Comparison of ENCODE assay signal across 34 cellular contexts in the genomic region with DNA sequence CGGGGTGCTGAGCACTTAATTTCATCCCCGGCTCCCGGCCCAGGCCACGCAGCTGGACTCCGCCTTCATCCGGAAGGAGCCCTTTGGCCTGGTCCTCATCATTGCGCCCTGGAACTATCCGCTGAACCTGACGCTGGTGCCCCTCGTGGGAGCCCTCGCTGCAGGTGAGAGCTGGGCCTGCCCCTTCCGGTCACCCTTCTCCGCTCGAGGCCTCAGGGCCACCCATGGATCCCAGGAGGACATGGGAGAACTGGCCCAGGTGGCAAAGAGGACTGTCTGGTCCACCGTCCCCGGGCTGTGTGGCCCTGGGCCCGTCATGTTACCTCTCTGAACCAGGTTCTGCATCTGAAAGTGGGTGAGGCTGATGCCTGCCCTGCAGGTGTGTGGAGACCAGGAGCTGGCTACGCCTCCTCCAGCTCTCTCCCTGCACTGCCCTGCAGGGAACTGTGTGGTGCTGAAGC. TPM values are rescaled to one million over a fixed set of nuclear protein-coding genes. Genes with fewer than 3 reads are reported as not detected.
"Had no signal": no experiment of that assay in that cellular context is flagged by ENCODE, and none has a peak within 500 bp of the region (broad histone marks: within the 10 kb centered on the region; RNA-seq: fewer than 3 reads in every experiment).

No MANE protein-coding gene starts in this region.

- H3K4me2 ChIP-seq: PC-9 had no signal

- H3K4me3 Mint-ChIP-seq: activated B cell treated with CpG ODN at 0.5 μM for 24 hours; activated CD4-positive, alpha-beta memory T cell treated with anti-CD3 and anti-CD28 coated beads for 36 hours; activated naive CD4-positive, alpha-beta T cell treated with anti-CD3 and anti-CD28 coated beads, Interleukin-2, amount 50 U/mL, for 24 hours; activated naive CD8-positive, alpha-beta T cell treated with anti-CD3 and anti-CD28 coated beads, Interleukin-2, amount 10 ng/mL, durations not matched to agents 7 days and 5 days; activated T-cell treated with anti-CD3 and anti-CD28 coated beads, Interleukin-2, amount 50 U/mL, for 72 hours; activated T-helper 17 cell treated with anti-CD3 and anti-CD28 coated beads, Interleukin-2, amount 50 U/mL, for 72 hours; central memory CD8-positive, alpha-beta T cell had no signal

- DNase-seq: activated B cell treated with CpG ODN at 0.5 μM for 24 hours; activated CD4-positive, alpha-beta memory T cell treated with anti-CD3 and anti-CD28 coated beads for 36 hours; activated CD4-positive, alpha-beta T cell treated with anti-CD3 and anti-CD28 coated beads for 4 hours; activated CD4-positive, alpha-beta T cell treated with anti-CD3 and anti-CD28 coated beads, Interleukin-2, amount 50 U/mL, for 1 hour; activated CD4-positive, CD25-positive, alpha-beta regulatory T cell treated with anti-CD3 and anti-CD28 coated beads, Interleukin-2, amount 50 U/mL, for 72 hours; activated effector memory CD4-positive, alpha-beta T cell treated with anti-CD3 and anti-CD28 coated beads, Interleukin-2, amount 50 U/mL, for 16 hours; activated naive CD4-positive, alpha-beta T cell; activated naive CD8-positive, alpha-beta T cell treated with anti-CD3 and anti-CD28 coated beads, Interleukin-2, amount 10 ng/mL, durations not matched to agents 7 days and 5 days; activated T-cell treated with anti-CD3 and anti-CD28 coated beads, Interleukin-2, amount 50 U/mL, for 1 hour; activated T-cell treated with anti-CD3 and anti-CD28 coated beads, Interleukin-2, amount 50 U/mL, for 72 hours; amygdala; MM.1S; MV-4-11; NCI-H1092; NCI-H1436 treated with DMSO at 0.1 percent for 48 hours; NCI-H187; NCI-H2029 treated with DMSO at 0.1 percent for 48 hours; NCI-H2107; NCI-H345; NCI-H524 treated with DMSO at 0.1 percent for 48 hours; PC-9; Right ventricle myocardium superior; SW 1271; T-helper 1 cell; T-helper 2 cell; T-helper 9 cell had no signal

- H3K27ac Mint-ChIP-seq: activated B cell treated with CpG ODN at 0.5 μM for 24 hours; activated CD4-positive, alpha-beta memory T cell treated with anti-CD3 and anti-CD28 coated beads for 36 hours; activated naive CD4-positive, alpha-beta T cell treated with anti-CD3 and anti-CD28 coated beads, Interleukin-2, amount 50 U/mL, for 24 hours; activated naive CD8-positive, alpha-beta T cell treated with anti-CD3 and anti-CD28 coated beads, Interleukin-2, amount 10 ng/mL, durations not matched to agents 7 days and 5 days; activated T-cell treated with anti-CD3 and anti-CD28 coated beads, Interleukin-2, amount 50 U/mL, for 72 hours; activated T-helper 17 cell treated with anti-CD3 and anti-CD28 coated beads, Interleukin-2, amount 50 U/mL, for 72 hours had no signal

- H3K9me3 Mint-ChIP-seq: activated B cell treated with CpG ODN at 0.5 μM for 24 hours; activated CD4-positive, alpha-beta memory T cell treated with anti-CD3 and anti-CD28 coated beads for 36 hours; activated naive CD4-positive, alpha-beta T cell treated with anti-CD3 and anti-CD28 coated beads, Interleukin-2, amount 50 U/mL, for 24 hours; activated naive CD8-positive, alpha-beta T cell treated with anti-CD3 and anti-CD28 coated beads, Interleukin-2, amount 10 ng/mL, durations not matched to agents 7 days and 5 days; activated T-cell treated with anti-CD3 and anti-CD28 coated beads, Interleukin-2, amount 50 U/mL, for 72 hours; activated T-helper 17 cell treated with anti-CD3 and anti-CD28 coated beads, Interleukin-2, amount 50 U/mL, for 72 hours; central memory CD8-positive, alpha-beta T cell had no signal

- FAIRE-seq: RCC 7860 had no signal

- H3K27me3 ChIP-seq: ascending aorta, cardiac muscle cell had no signal

- H2AFZ ChIP-seq: PC-9 had no signal

- H3K36me3 ChIP-seq: ascending aorta, cardiac muscle cell had no signal

- H3K27ac ChIP-seq: ascending aorta, cardiac muscle cell, PC-9, VCaP had no signal

- ATAC-seq: activated T-cell treated with anti-CD3 and anti-CD28 coated beads, Interleukin-2, amount 50 U/mL, for 72 hours; activated T-helper 17 cell treated with anti-CD3 and anti-CD28 coated beads, Interleukin-2, amount 50 U/mL, for 72 hours had no signal

- H3K27me3 Mint-ChIP-seq: activated B cell treated with CpG ODN at 0.5 μM for 24 hours; activated CD4-positive, alpha-beta memory T cell treated with anti-CD3 and anti-CD28 coated beads for 36 hours; activated naive CD4-positive, alpha-beta T cell treated with anti-CD3 and anti-CD28 coated beads, Interleukin-2, amount 50 U/mL, for 24 hours; activated T-helper 17 cell treated with anti-CD3 and anti-CD28 coated beads, Interleukin-2, amount 50 U/mL, for 72 hours had no signal

- H3K9me3 ChIP-seq: ascending aorta had no signal

- H3K4me1 Mint-ChIP-seq: activated B cell treated with CpG ODN at 0.5 μM for 24 hours; activated naive CD4-positive, alpha-beta T cell treated with anti-CD3 and anti-CD28 coated beads, Interleukin-2, amount 50 U/mL, for 24 hours; activated naive CD8-positive, alpha-beta T cell treated with anti-CD3 and anti-CD28 coated beads, Interleukin-2, amount 10 ng/mL, durations not matched to agents 7 days and 5 days; activated T-helper 17 cell treated with anti-CD3 and anti-CD28 coated beads, Interleukin-2, amount 50 U/mL, for 72 hours; central memory CD8-positive, alpha-beta T cell had no signal

- H3K4me3 ChIP-seq: ascending aorta, cardiac muscle cell, PC-9 had no signal

- H3K36me3 Mint-ChIP-seq: activated CD4-positive, alpha-beta memory T cell treated with anti-CD3 and anti-CD28 coated beads for 36 hours; activated naive CD4-positive, alpha-beta T cell treated with anti-CD3 and anti-CD28 coated beads, Interleukin-2, amount 50 U/mL, for 24 hours; activated naive CD8-positive, alpha-beta T cell treated with anti-CD3 and anti-CD28 coated beads, Interleukin-2, amount 10 ng/mL, durations not matched to agents 7 days and 5 days had no signal

RNA-seq across cellular contexts. Expression of a gene that starts 8.6 kb away (rescaled TPM):
- total RNA-seq: activated CD4-positive, alpha-beta memory T cell treated with anti-CD3 and anti-CD28 coated beads for 36 hours; activated CD8-positive, alpha-beta memory T cell treated with anti-CD3 and anti-CD28 coated beads for 36 hours had no signal
